13 cellular contexts compared by ENCODE assay signal in genomic region chr7:5681423-5681822, GRCh38.
DNase-seq lines count a peak whose midpoint lies in the region; ATAC-seq and TF ChIP-seq lines count a peak whose summit lies in the region.
"Had no signal": no experiment of that assay in that cellular context is flagged by ENCODE, and none has a peak within 500 bp of the region (broad histone marks: within the 10 kb centered on the region; RNA-seq: fewer than 3 reads in every experiment).

No MANE protein-coding gene starts in this region.

- H3K27ac ChIP-seq in GM23338 (ENCODE audit: low read depth), result no peak overlapping the region
- no peak overlapping the region for H3K27ac ChIP-seq in endodermal cell (ENCODE audit: low read depth, low read length)
- peak overlapping the region in 6 of 8 donors; percentile 2 to 86 (median 77) for H3K27ac ChIP-seq in spleen
- H3K27ac ChIP-seq: VCaP had no signal

- H3K4me3 Mint-ChIP-seq in GM23338 (no peak overlapping the region), T-helper 17 cell (peak overlapping the region; percentile 72), endodermal cell (no peak overlapping the region)

- no peaks in the 10 kb centered on the region for H4K20me1 ChIP-seq in GM23338 (replicated peaks; ENCODE audit: insufficient read depth)

- WGBS in endodermal cell (ENCODE audit: insufficient coverage in 1 of 2, insufficient read length in 1 of 2), 2 experiments, result 57 to 80% methylated on average over 1 to 4 of the region's 4 CpGs
- 54 to 82% (median 71%) methylated on average over 4 of the region's 4 CpGs for WGBS in spleen, 5 donors

- no peak overlapping the region for H2AFZ ChIP-seq in GM23338

- H3K9me2 ChIP-seq in GM23338 (ENCODE audit: insufficient read depth), result no peaks in the 10 kb centered on the region

- H3K36me3 Mint-ChIP-seq in GM23338 (ENCODE audit: low read depth) (0 out of 3 replicates have a peak, but pooled peaks cover 8% of the 10 kb centered on the region), T-helper 17 cell (ENCODE audit: low read depth) (no peaks in the 10 kb centered on the region), endodermal cell (ENCODE audit: low read depth) (peaks cover 25% of the 10 kb centered on the region)

- peaks cover 9% of the 10 kb centered on the region; the same call in 1 of the 2 replicates for H3K79me2 ChIP-seq in GM23338 (replicated peaks; ENCODE audit: insufficient read depth)

- intact Hi-C loops in spleen (cut with DNase I; ENCODE audit: low total_unique reads), result no loop called here

- TF ChIP-seq POLR2A in spleen (IDR thresholded peaks at IDR 0.05), result no peak

- H3K9me3 ChIP-seq in T-helper 17 cell (ENCODE audit: control insufficient read depth, low read length, poor library complexity, severe bottlenecking) (no peaks in the 10 kb centered on the region), endodermal cell (ENCODE audit: control insufficient read depth, low read length) (no peaks in the 10 kb centered on the region), spleen (no peaks in the 10 kb centered on the region)

- peaks cover 10% of the 10 kb centered on the region for H3K27me3 Mint-ChIP-seq in GM23338 (ENCODE audit: insufficient read depth, low read depth, poor library complexity)
- H3K27me3 Mint-ChIP-seq in T-helper 17 cell, result no peaks in the 10 kb centered on the region
- H3K27me3 Mint-ChIP-seq in endodermal cell (ENCODE audit: insufficient read depth), result no peaks in the 10 kb centered on the region

- H3K27me3 ChIP-seq in GM23338 (ENCODE audit: insufficient read depth) (no peaks in the 10 kb centered on the region), endodermal cell (ENCODE audit: control insufficient read depth, insufficient read depth, low read length, poor library complexity, severe bottlenecking) (no peaks in the 10 kb centered on the region), spleen (replicated peaks in 1 of 7) (no peaks in the 10 kb centered on the region)

- H3K36me3 ChIP-seq in GM23338 (ENCODE audit: insufficient read depth) (no peaks in the 10 kb centered on the region), endodermal cell (ENCODE audit: control insufficient read depth, insufficient read depth, low read length) (peaks cover 32% of the 10 kb centered on the region), spleen (peaks cover 0 to 36% (median 6%) of the 10 kb centered on the region in 6 donors)

- H3K4me1 ChIP-seq in GM23338 (ENCODE audit: insufficient read depth) (peaks cover 35% of the 10 kb centered on the region), endodermal cell (ENCODE audit: control insufficient read depth, insufficient read depth, low read length) (peaks cover 13% of the 10 kb centered on the region), spleen (peaks cover 66 to 100% (median 82%) of the 10 kb centered on the region in 6 donors)

- ATAC-seq in GM23338, result no peak
- no peak for ATAC-seq in T-helper 17 cell
- ATAC-seq in HG02798 (IDR thresholded peaks at IDR 0.05; ENCODE audit: poor library complexity, unreplicated experiment), result no peak
- no peak for ATAC-seq in GM18870 (IDR thresholded peaks at IDR 0.05; ENCODE audit: unreplicated experiment)
- ATAC-seq: HCT116 had no signal

- H3K9me3 Mint-ChIP-seq in GM23338 (no peaks in the 10 kb centered on the region), endodermal cell (no peaks in the 10 kb centered on the region)

- 0 out of 2 replicates have a peak overlapping the region, but pooled peaks have one; percentile 43 for H3K27ac Mint-ChIP-seq in GM23338
- peak overlapping the region; percentile 90 for H3K27ac Mint-ChIP-seq in T-helper 17 cell
- H3K27ac Mint-ChIP-seq in endodermal cell, result peak overlapping the region; percentile 86

- DNase-seq in GM23338 (ENCODE audit: low spot score) (no peak), T-helper 17 cell (no peak), endodermal cell (no peak), spleen (no peak), mesenteric fat pad (ENCODE audit: low spot score) (no peak)
- DNase-seq: COR-L47; kidney; NCI-H2029 treated with DMSO at 0.1 percent for 48 hours; stimulated activated CD4-positive, alpha-beta T cell treated with anti-CD3 and anti-CD28 coated beads, Interleukin-4, amount 100 ng/mL, for 1 hour had no signal

- H3K4me1 Mint-ChIP-seq in GM23338 (peaks cover 35% of the 10 kb centered on the region), T-helper 17 cell (peaks cover 44% of the 10 kb centered on the region), endodermal cell (peaks cover 26% of the 10 kb centered on the region)

- no peak overlapping the region for H3K4me3 ChIP-seq in GM23338
- H3K4me3 ChIP-seq in endodermal cell (ENCODE audit: low read length), result no peak overlapping the region
- no peak overlapping the region for H3K4me3 ChIP-seq in spleen

- no peak overlapping the region for H3K4me2 ChIP-seq in GM23338

- H3K9ac ChIP-seq in endodermal cell (ENCODE audit: extremely low read depth, low read length, poor library complexity, severe bottlenecking), result no peak overlapping the region

- no peak for TF ChIP-seq CTCF in GM23338 (conservative IDR thresholded peaks at IDR 0.05; ENCODE audit: low read depth in 2 of 2)
- TF ChIP-seq CTCF in endodermal cell (conservative IDR thresholded peaks at IDR 0.05), result no peak
- TF ChIP-seq CTCF in spleen (IDR thresholded peaks at IDR 0.05 in 8 of 11, conservative IDR thresholded peaks at IDR 0.05 in 3 of 11), result no peak

- peaks cover 12% of the 10 kb centered on the region; the same call in 1 of the 2 replicates for H3F3A ChIP-seq in GM23338 (replicated peaks; ENCODE audit: low read depth)

TF ChIP-seq in GM23338, 12 proteins besides CTCF, POLR2A, EP300 and RAD21 (continues in another document):
- TF ChIP-seq EZH2 (IDR thresholded peaks at IDR 0.05; ENCODE audit: low read depth, unreplicated experiment), result no peak
- no peak for TF ChIP-seq EZH2phosphoT487 (IDR thresholded peaks at IDR 0.05; ENCODE audit: unreplicated experiment)
- TF ChIP-seq ETS1 (IDR thresholded peaks at IDR 0.05), result no peak
- TF ChIP-seq ZNF331 (CRISPR knock-in tag; IDR thresholded peaks at IDR 0.05; ENCODE audit: low read depth), result no peak
- TF ChIP-seq, protein P1, sequence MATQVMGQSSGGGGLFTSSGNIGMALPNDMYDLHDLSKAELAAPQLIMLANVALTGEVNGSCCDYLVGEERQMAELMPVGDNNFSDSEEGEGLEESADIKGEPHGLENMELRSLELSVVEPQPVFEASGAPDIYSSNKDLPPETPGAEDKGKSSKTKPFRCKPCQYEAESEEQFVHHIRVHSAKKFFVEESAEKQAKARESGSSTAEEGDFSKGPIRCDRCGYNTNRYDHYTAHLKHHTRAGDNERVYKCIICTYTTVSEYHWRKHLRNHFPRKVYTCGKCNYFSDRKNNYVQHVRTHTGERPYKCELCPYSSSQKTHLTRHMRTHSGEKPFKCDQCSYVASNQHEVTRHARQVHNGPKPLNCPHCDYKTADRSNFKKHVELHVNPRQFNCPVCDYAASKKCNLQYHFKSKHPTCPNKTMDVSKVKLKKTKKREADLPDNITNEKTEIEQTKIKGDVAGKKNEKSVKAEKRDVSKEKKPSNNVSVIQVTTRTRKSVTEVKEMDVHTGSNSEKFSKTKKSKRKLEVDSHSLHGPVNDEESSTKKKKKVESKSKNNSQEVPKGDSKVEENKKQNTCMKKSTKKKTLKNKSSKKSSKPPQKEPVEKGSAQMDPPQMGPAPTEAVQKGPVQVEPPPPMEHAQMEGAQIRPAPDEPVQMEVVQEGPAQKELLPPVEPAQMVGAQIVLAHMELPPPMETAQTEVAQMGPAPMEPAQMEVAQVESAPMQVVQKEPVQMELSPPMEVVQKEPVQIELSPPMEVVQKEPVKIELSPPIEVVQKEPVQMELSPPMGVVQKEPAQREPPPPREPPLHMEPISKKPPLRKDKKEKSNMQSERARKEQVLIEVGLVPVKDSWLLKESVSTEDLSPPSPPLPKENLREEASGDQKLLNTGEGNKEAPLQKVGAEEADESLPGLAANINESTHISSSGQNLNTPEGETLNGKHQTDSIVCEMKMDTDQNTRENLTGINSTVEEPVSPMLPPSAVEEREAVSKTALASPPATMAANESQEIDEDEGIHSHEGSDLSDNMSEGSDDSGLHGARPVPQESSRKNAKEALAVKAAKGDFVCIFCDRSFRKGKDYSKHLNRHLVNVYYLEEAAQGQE (IDR thresholded peaks at IDR 0.05; ENCODE audit: unreplicated experiment), result no peak
- TF ChIP-seq POLR2AphosphoS5 (IDR thresholded peaks at IDR 0.05; ENCODE audit: low read depth), result no peak
- no peak for TF ChIP-seq ZNF114 (CRISPR knock-in tag; IDR thresholded peaks at IDR 0.05)
- TF ChIP-seq NANOG (IDR thresholded peaks at IDR 0.05; ENCODE audit: borderline replicate concordance), result no peak
- TF ChIP-seq CREB1 (CRISPR knock-in tag; IDR thresholded peaks at IDR 0.05; ENCODE audit: low read depth), result no peak

Comparison
In these comparisons a context has a peak if more than half of its experiments do, and no peak if none do; other contexts are left out.
1. H3K27ac ChIP-seq: peak in spleen (6 of 8); none in GM23338 (single experiment) and endodermal cell (single experiment).
2. Peak in every context shown above with its lines, with median percentiles within 50 percentile points of each other: H3K27ac Mint-ChIP-seq.